12 cellular contexts compared by ENCODE assay signal in genomic region chr6:43699564-43700186, GRCh38. TPM values are rescaled to one million over a fixed set of nuclear protein-coding genes. Genes with fewer than 3 reads are reported as not detected.
DNase-seq lines count a peak whose midpoint lies in the region; ATAC-seq and TF ChIP-seq lines count a peak whose summit lies in the region.
"Had no signal": no experiment of that assay in that cellular context is flagged by ENCODE, and none has a peak within 500 bp of the region (broad histone marks: within the 10 kb centered on the region; RNA-seq: fewer than 3 reads in every experiment).

No MANE protein-coding gene starts in this region.

- DNase-seq in DMS153 treated with DMSO at 0.1 percent for 48 hours (lab: John Stamatoyannopoulos, UW; ENCODE audit: unreplicated experiment) = peak; percentile 56
- DNase-seq in NCI-H2029 treated with DMSO at 0.1 percent for 48 hours (lab: John Stamatoyannopoulos, UW) = peak; percentile 39
- DNase-seq in dermis blood vessel endothelial cell = peak; percentile 74
- no peak for DNase-seq in DMS79 (lab: John Stamatoyannopoulos, UW)
- DNase-seq in GM03348 (ENCODE audit: low spot score) = no peak
- DNase-seq in hepatic stellate cell (ENCODE audit: low spot score) = no peak
- DNase-seq: activated effector memory CD4-positive, alpha-beta T cell treated with anti-CD3 and anti-CD28 coated beads, Interleukin-2, amount 50 U/mL, for 16 hours; head of caudate nucleus; stimulated activated CD4-positive, alpha-beta T cell treated with anti-CD3 and anti-CD28 coated beads, Interleukin-2, amount 100 ng/mL, for 24 hours had no signal

- no peak for ATAC-seq in HG02798 (IDR thresholded peaks at IDR 0.05; ENCODE audit: poor library complexity, unreplicated experiment)

- no peaks in the 10 kb centered on the region for H3K36me3 Mint-ChIP-seq in nephron (ENCODE audit: low read depth)

- H3K27me3 Mint-ChIP-seq in nephron (ENCODE audit: low read depth) = no peaks in the 10 kb centered on the region

- H3K9me3 Mint-ChIP-seq in nephron = no peaks in the 10 kb centered on the region
- H3K9me3 Mint-ChIP-seq: T-helper 1 cell treated with Interleukin-12 subunit alpha and Interleukin-12 subunit beta and Interleukin-4 antibody, amounts not matched to agents 30 μg/mL and 1 μg/mL, for 36 hours had no signal

- no peak for TF ChIP-seq CTCF in nephron (IDR thresholded peaks at IDR 0.05; ENCODE audit: unreplicated experiment in 3 of 3)

- H3K4me3 Mint-ChIP-seq in nephron = peak overlapping the region; percentile 11 to 25 (median 15)
- H3K4me3 Mint-ChIP-seq: T-helper 1 cell treated with Interleukin-12 subunit alpha and Interleukin-12 subunit beta and Interleukin-4 antibody, amounts not matched to agents 30 μg/mL and 1 μg/mL, for 36 hours had no signal

- peaks cover 79% of the 10 kb centered on the region for H3K4me1 Mint-ChIP-seq in nephron

- H3K27ac Mint-ChIP-seq in nephron = peak overlapping the region; percentile 81 to 93 (median 90)
- H3K27ac Mint-ChIP-seq: T-helper 1 cell treated with Interleukin-12 subunit alpha and Interleukin-12 subunit beta and Interleukin-4 antibody, amounts not matched to agents 30 μg/mL and 1 μg/mL, for 36 hours had no signal

RNA-seq across cellular contexts. Expression of gene MRPS18A, which starts 12.1 kb away (rescaled TPM):
- total RNA-seq in dermis blood vessel endothelial cell = 44.2 and 57.1 TPM in 2 replicates

RNA-seq across cellular contexts. Expression of gene RSPH9, which starts 54.8 kb away (rescaled TPM):
- 0.23 and 0.34 TPM in 2 replicates for total RNA-seq in dermis blood vessel endothelial cell

Comparison
In these comparisons a context has a peak if more than half of its experiments do, and no peak if none do; other contexts are left out.
1. DNase-seq: peak in DMS153 treated with DMSO at 0.1 percent for 48 hours (single experiment), NCI-H2029 treated with DMSO at 0.1 percent for 48 hours (single experiment) and dermis blood vessel endothelial cell (single experiment); none in DMS79 (single experiment), GM03348 (single experiment) and hepatic stellate cell (single experiment).